1 cellular context compared by ENCODE assay signal in the genomic region with DNA sequence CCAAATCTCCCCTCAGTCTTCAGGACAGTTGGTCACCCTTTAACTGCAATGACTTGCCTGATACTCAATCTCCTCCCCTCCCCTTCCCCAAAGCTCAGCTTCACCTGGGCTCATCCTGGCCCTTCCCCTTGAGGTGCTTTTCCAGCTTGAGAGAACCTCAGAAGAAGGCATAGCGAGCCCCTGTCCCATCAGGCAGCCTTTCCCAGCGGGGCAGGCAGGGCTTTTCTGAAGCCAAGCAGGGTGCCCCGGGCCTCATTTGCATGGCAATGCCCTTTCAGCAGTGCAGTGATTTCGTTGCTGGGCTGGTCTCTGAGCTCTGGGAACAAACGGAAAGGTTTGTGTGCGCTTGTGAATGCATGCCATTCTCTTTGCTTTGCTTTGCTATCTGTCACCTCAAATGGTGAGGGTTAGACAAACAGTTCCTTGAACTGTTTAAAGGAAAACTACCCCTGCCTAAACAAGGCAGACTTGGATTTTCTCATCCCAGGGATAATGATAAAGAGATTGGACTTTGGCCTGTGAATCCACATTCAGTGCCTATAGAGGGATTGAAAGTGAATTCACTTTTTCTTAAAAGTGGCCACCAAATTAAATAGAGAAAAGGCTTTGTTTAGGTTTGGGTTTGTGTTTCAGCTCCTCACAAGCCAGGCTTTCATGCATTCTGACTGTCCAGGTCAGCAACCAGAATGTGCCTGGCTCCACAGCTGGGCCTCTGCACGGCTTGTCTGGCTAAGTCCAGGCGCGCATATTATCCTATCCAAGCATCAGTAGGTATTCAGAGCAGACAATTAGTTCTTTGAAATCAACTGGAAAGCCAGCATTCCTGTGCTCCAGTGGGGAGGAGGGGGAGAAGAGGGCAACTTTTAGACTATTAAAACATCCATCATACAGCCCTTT.
TF ChIP-seq lines count a peak whose summit lies in the region.

No MANE protein-coding gene starts in this region.

TF ChIP-seq in H1, 55 proteins besides CTCF, POLR2A, EP300 and RAD21:
- TF ChIP-seq KDM5A (IDR thresholded peaks at IDR 0.05; ENCODE audit: low read length) (no peak), TAF7 (optimal IDR thresholded peaks at IDR 0.05; ENCODE audit: borderline replicate concordance, low read depth, low read length) (no peak), SIRT6 (IDR thresholded peaks at IDR 0.05; ENCODE audit: low read length) (no peak), TEAD4 (IDR thresholded peaks at IDR 0.05; ENCODE audit: low read depth, low read length) (peak; percentile 61; the same call in 1 of the 2 replicates), CTBP2 (IDR thresholded peaks at IDR 0.05; ENCODE audit: borderline replicate concordance, insufficient read depth, insufficient read length, low read length) (peak; percentile 94), EGR1 (IDR thresholded peaks at IDR 0.05; ENCODE audit: borderline replicate concordance, low read depth, low read length) (0 out of 2 replicates have a peak, but pooled peaks have one; percentile 32), NANOG (IDR thresholded peaks at IDR 0.05; ENCODE audit: insufficient read depth, low read depth, low read length, poor library complexity, severe bottlenecking) (peak; percentile 33), KDM1A (IDR thresholded peaks at IDR 0.05; ENCODE audit: borderline replicate concordance, low read length) (peak; percentile 95), TCF12 (IDR thresholded peaks at IDR 0.05; ENCODE audit: low read depth, low read length) (peak; percentile 81; the same call in 1 of the 2 replicates), RFX5 (IDR thresholded peaks at IDR 0.05; ENCODE audit: borderline replicate concordance, low read depth, low read length) (no peak), ASH2L (IDR thresholded peaks at IDR 0.05; ENCODE audit: low read length) (peak; percentile 64), SIX5 (IDR thresholded peaks at IDR 0.05; ENCODE audit: low read depth, low read length) (no peak), CEBPB (IDR thresholded peaks at IDR 0.05; ENCODE audit: low read depth, low read length) (no peak), ATF2 (IDR thresholded peaks at IDR 0.05; ENCODE audit: low read length) (no peak; the same call in 1 of the 2 replicates), CHD2 (IDR thresholded peaks at IDR 0.05; ENCODE audit: low read length) (peak; percentile 34; the same call in 1 of the 2 replicates), POU5F1 (IDR thresholded peaks at IDR 0.05; ENCODE audit: low read depth, low read length) (peak; percentile 50; the same call in 1 of the 2 replicates), KDM4A (IDR thresholded peaks at IDR 0.05; ENCODE audit: low read depth, low read length, severe bottlenecking) (no peak), SRF (IDR thresholded peaks at IDR 0.05; ENCODE audit: low read depth, low read length) (no peak), TAF1 (IDR thresholded peaks at IDR 0.05; ENCODE audit: low read depth, low read length) (0 out of 2 replicates have a peak, but pooled peaks have one; percentile 27), JUND (IDR thresholded peaks at IDR 0.05; ENCODE audit: low read length) (peak; percentile 28; the same call in 1 of the 2 replicates), ATF3 (IDR thresholded peaks at IDR 0.05; ENCODE audit: insufficient read depth, low read depth, low read length) (no peak), YY1 (IDR thresholded peaks at IDR 0.05; ENCODE audit: low read depth, low read length) (peak; percentile 79), HDAC2 (IDR thresholded peaks at IDR 0.05; ENCODE audit: borderline replicate concordance in 1 of 2, low read depth in 2 of 2, low read length in 2 of 2) (peak; percentile 98), TBP (IDR thresholded peaks at IDR 0.05; ENCODE audit: low read depth, low read length) (peak; percentile 40; the same call in 1 of the 2 replicates), RXRA (IDR thresholded peaks at IDR 0.05; ENCODE audit: insufficient read depth, low read depth, low read length) (0 out of 2 replicates have a peak, but pooled peaks have one; percentile 40)
- TF ChIP-seq, protein P1, sequence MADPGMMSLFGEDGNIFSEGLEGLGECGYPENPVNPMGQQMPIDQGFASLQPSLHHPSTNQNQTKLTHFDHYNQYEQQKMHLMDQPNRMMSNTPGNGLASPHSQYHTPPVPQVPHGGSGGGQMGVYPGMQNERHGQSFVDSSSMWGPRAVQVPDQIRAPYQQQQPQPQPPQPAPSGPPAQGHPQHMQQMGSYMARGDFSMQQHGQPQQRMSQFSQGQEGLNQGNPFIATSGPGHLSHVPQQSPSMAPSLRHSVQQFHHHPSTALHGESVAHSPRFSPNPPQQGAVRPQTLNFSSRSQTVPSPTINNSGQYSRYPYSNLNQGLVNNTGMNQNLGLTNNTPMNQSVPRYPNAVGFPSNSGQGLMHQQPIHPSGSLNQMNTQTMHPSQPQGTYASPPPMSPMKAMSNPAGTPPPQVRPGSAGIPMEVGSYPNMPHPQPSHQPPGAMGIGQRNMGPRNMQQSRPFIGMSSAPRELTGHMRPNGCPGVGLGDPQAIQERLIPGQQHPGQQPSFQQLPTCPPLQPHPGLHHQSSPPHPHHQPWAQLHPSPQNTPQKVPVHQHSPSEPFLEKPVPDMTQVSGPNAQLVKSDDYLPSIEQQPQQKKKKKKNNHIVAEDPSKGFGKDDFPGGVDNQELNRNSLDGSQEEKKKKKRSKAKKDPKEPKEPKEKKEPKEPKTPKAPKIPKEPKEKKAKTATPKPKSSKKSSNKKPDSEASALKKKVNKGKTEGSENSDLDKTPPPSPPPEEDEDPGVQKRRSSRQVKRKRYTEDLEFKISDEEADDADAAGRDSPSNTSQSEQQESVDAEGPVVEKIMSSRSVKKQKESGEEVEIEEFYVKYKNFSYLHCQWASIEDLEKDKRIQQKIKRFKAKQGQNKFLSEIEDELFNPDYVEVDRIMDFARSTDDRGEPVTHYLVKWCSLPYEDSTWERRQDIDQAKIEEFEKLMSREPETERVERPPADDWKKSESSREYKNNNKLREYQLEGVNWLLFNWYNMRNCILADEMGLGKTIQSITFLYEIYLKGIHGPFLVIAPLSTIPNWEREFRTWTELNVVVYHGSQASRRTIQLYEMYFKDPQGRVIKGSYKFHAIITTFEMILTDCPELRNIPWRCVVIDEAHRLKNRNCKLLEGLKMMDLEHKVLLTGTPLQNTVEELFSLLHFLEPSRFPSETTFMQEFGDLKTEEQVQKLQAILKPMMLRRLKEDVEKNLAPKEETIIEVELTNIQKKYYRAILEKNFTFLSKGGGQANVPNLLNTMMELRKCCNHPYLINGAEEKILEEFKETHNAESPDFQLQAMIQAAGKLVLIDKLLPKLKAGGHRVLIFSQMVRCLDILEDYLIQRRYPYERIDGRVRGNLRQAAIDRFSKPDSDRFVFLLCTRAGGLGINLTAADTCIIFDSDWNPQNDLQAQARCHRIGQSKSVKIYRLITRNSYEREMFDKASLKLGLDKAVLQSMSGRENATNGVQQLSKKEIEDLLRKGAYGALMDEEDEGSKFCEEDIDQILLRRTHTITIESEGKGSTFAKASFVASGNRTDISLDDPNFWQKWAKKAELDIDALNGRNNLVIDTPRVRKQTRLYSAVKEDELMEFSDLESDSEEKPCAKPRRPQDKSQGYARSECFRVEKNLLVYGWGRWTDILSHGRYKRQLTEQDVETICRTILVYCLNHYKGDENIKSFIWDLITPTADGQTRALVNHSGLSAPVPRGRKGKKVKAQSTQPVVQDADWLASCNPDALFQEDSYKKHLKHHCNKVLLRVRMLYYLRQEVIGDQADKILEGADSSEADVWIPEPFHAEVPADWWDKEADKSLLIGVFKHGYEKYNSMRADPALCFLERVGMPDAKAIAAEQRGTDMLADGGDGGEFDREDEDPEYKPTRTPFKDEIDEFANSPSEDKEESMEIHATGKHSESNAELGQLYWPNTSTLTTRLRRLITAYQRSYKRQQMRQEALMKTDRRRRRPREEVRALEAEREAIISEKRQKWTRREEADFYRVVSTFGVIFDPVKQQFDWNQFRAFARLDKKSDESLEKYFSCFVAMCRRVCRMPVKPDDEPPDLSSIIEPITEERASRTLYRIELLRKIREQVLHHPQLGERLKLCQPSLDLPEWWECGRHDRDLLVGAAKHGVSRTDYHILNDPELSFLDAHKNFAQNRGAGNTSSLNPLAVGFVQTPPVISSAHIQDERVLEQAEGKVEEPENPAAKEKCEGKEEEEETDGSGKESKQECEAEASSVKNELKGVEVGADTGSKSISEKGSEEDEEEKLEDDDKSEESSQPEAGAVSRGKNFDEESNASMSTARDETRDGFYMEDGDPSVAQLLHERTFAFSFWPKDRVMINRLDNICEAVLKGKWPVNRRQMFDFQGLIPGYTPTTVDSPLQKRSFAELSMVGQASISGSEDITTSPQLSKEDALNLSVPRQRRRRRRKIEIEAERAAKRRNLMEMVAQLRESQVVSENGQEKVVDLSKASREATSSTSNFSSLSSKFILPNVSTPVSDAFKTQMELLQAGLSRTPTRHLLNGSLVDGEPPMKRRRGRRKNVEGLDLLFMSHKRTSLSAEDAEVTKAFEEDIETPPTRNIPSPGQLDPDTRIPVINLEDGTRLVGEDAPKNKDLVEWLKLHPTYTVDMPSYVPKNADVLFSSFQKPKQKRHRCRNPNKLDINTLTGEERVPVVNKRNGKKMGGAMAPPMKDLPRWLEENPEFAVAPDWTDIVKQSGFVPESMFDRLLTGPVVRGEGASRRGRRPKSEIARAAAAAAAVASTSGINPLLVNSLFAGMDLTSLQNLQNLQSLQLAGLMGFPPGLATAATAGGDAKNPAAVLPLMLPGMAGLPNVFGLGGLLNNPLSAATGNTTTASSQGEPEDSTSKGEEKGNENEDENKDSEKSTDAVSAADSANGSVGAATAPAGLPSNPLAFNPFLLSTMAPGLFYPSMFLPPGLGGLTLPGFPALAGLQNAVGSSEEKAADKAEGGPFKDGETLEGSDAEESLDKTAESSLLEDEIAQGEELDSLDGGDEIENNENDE (IDR thresholded peaks at IDR 0.05; ENCODE audit: insufficient replicate concordance, low read length), result peak; percentile 74
- TF ChIP-seq, protein P2, sequence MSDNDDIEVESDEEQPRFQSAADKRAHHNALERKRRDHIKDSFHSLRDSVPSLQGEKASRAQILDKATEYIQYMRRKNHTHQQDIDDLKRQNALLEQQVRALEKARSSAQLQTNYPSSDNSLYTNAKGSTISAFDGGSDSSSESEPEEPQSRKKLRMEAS (IDR thresholded peaks at IDR 0.05), result peak; percentile 32; the same call in 1 of the 2 replicates
